ENCODE assay signal across 16 cellular contexts in genomic region chr2:70474266-70474848, GRCh38.
A peak's percentile ranks its signal among the peaks of the same experiment; 100 is the strongest.
DNase-seq lines count a peak whose midpoint lies in the region; ATAC-seq, FAIRE-seq and TF ChIP-seq lines count a peak whose summit lies in the region.
"Had no signal": no experiment of that assay in that cellular context is flagged by ENCODE, and none has a peak within 500 bp of the region (broad histone marks: within the 10 kb centered on the region; RNA-seq: fewer than 3 reads in every experiment).

No MANE protein-coding gene starts in this region.

- H3K79me2 ChIP-seq in SK-N-SH (ENCODE audit: insufficient read depth): no peaks in the 10 kb centered on the region
- H3K79me2 ChIP-seq in OCI-LY3 (ENCODE audit: low read length): no peaks in the 10 kb centered on the region

- POLR2A ChIA-PET in SK-N-SH (lab: Yijun Ruan, JAX): no interaction called here

- TF ChIP-seq EP300 in SK-N-SH (IDR thresholded peaks at IDR 0.05; ENCODE audit: borderline replicate concordance in 1 of 2, low read depth in 1 of 2, low read length in 1 of 2): peak in 1 of 2 experiments; percentile 51; a peak in 1 of 4 replicates

- TF ChIP-seq CTCF in SK-N-SH (IDR thresholded peaks at IDR 0.05): no peak
- TF ChIP-seq CTCF in OCI-LY3 (IDR thresholded peaks at IDR 0.05; ENCODE audit: low read depth, low read length): no peak
- TF ChIP-seq CTCF in glutamatergic neuron (IDR thresholded peaks at IDR 0.05; ENCODE audit: partially characterized antibody, unreplicated experiment): no peak
- no peak for TF ChIP-seq CTCF in type B pancreatic cell (conservative IDR thresholded peaks at IDR 0.05)

- H3K9me2 ChIP-seq in SK-N-SH: no peaks in the 10 kb centered on the region

- no peak for TF ChIP-seq POLR2A in GM12892 (IDR thresholded peaks at IDR 0.05; ENCODE audit: low read depth, low read length)

- peaks cover 56% of the 10 kb centered on the region for H3K4me1 Mint-ChIP-seq in glutamatergic neuron (ENCODE audit: low read depth, unreplicated experiment)
- peaks cover 29% of the 10 kb centered on the region for H3K4me1 Mint-ChIP-seq in type B pancreatic cell (ENCODE audit: unreplicated experiment)

- H3K27me3 ChIP-seq in SK-N-SH (ENCODE audit: insufficient read depth) (no peaks in the 10 kb centered on the region; the same call in 1 of the 2 replicates), OCI-LY3 (ENCODE audit: low read depth, low read length) (no peaks in the 10 kb centered on the region)

- H3K36me3 Mint-ChIP-seq in glutamatergic neuron (ENCODE audit: unreplicated experiment) (no peaks in the 10 kb centered on the region), type B pancreatic cell (no peaks in the 10 kb centered on the region)

- H3K9me3 ChIP-seq in SK-N-SH: no peaks in the 10 kb centered on the region
- H3K9me3 ChIP-seq in OCI-LY3 (ENCODE audit: insufficient read depth, low read length): no peaks in the 10 kb centered on the region

- H3K36me3 ChIP-seq in SK-N-SH (replicated peaks in 1 of 2; ENCODE audit: control insufficient read depth in 1 of 2, insufficient read depth in 2 of 2, low read length in 1 of 2) (no peaks in the 10 kb centered on the region), OCI-LY3 (replicated peaks; ENCODE audit: low read depth, low read length) (no peaks in the 10 kb centered on the region)

- H3K27ac ChIP-seq in SK-N-SH (ENCODE audit: low read depth in 2 of 2, low read length in 1 of 2): no peak overlapping the region
- H3K27ac ChIP-seq in OCI-LY3 (ENCODE audit: low read length): no peak overlapping the region
- H3K27ac ChIP-seq: KMS-11 had no signal

- WGBS in SK-N-SH (ENCODE audit: low lambda C conversion rate): 3% methylated on average over 1 of the region's 1 CpG

- ATAC-seq in SK-N-SH treated with all-trans-retinoic acid at 6 μM for 48 hours (no peak), esophagus mucosa (no peak)

- no peak overlapping the region for H3K9ac ChIP-seq in SK-N-SH
- H3K9ac ChIP-seq in OCI-LY3 (ENCODE audit: low read length): no peak overlapping the region
- H3K9ac ChIP-seq: KMS-11 had no signal

- no peak overlapping the region for H3K4me2 ChIP-seq in SK-N-SH
- H3K4me2 ChIP-seq in OCI-LY3 (ENCODE audit: low read length): peak overlapping the region; percentile 59
- H3K4me2 ChIP-seq: KMS-11 had no signal

- H3K4me3 ChIP-seq in SK-N-SH (ENCODE audit: low read depth in 2 of 2, low read length in 1 of 2): no peak overlapping the region
- H3K4me3 ChIP-seq in OCI-LY3 (ENCODE audit: low read length): no peak overlapping the region

- H3K27me3 Mint-ChIP-seq in glutamatergic neuron (ENCODE audit: unreplicated experiment): peaks cover 4% of the 10 kb centered on the region
- H3K27me3 Mint-ChIP-seq in type B pancreatic cell: peaks cover 6% of the 10 kb centered on the region
- H3K27me3 Mint-ChIP-seq: CD4-positive, alpha-beta T cell had no signal

- CTCF ChIA-PET in SK-N-SH (lab: Yijun Ruan, JAX): interaction anchor here (1.1 kb wide), 1 partner anchor 13 kb away, joined by 3 read pairs; no protein-coding TSS in a partner anchor

- H3K4me3 Mint-ChIP-seq in glutamatergic neuron (ENCODE audit: unreplicated experiment) (peak overlapping the region; percentile 3), type B pancreatic cell (no peak overlapping the region)
- H3K4me3 Mint-ChIP-seq: HFFc6 had no signal

- H3K27ac Mint-ChIP-seq in glutamatergic neuron (ENCODE audit: unreplicated experiment) (peak overlapping the region; percentile 80), type B pancreatic cell (peak overlapping the region; percentile 4)
- H3K27ac Mint-ChIP-seq: CD4-positive, alpha-beta T cell; HFFc6 had no signal

- H2AFZ ChIP-seq in SK-N-SH (ENCODE audit: low read depth) (no peak overlapping the region), OCI-LY3 (ENCODE audit: low read depth, low read length) (no peak overlapping the region)

- H3F3A ChIP-seq in SK-N-SH (replicated peaks; ENCODE audit: insufficient read depth): no peaks in the 10 kb centered on the region

- H3K9me3 Mint-ChIP-seq in glutamatergic neuron (ENCODE audit: unreplicated experiment) (peaks cover 1% of the 10 kb centered on the region), type B pancreatic cell (no peaks in the 10 kb centered on the region)
- H3K9me3 Mint-ChIP-seq: CD4-positive, alpha-beta T cell; HFFc6 had no signal

- no peak for TF ChIP-seq RAD21 in SK-N-SH (IDR thresholded peaks at IDR 0.05; ENCODE audit: low read length)

- H3K4me1 ChIP-seq in SK-N-SH (ENCODE audit: control insufficient read depth in 1 of 2, insufficient read depth in 2 of 2, low read depth in 1 of 2, low read length in 1 of 2) (peaks cover 0 to 16% of the 10 kb centered on the region in 2 experiments; a peak in 2 of 4 replicates), OCI-LY3 (ENCODE audit: low read length) (peaks cover 49% of the 10 kb centered on the region)

- DNase-seq in SK-N-SH (peak; percentile 38), glutamatergic neuron (no peak), type B pancreatic cell (ENCODE audit: extremely low spot score, unreplicated experiment) (no peak), NCI-H187 treated with DMSO at 0.1 percent for 48 hours (lab: John Stamatoyannopoulos, UW) (no peak), GM12892 (ENCODE audit: insufficient read length) (no peak)
- DNase-seq: CD4-positive, alpha-beta T cell; DMS53; HFFc6; NCI-H1092 treated with DMSO at 0.1 percent for 48 hours; NK-92 treated with Interleukin-12 subunit alpha and Interleukin-12 subunit beta, amount 100 ng/mL, for 24 hours had no signal

- FAIRE-seq in GM12892 (lab: Jason Lieb, UNC): no peak
- FAIRE-seq: A204.1, H54 had no signal

- no peaks in the 10 kb centered on the region for H4K20me1 ChIP-seq in SK-N-SH (ENCODE audit: insufficient read depth)
- no peaks in the 10 kb centered on the region for H4K20me1 ChIP-seq in OCI-LY3 (ENCODE audit: insufficient read depth, low read length)

TF ChIP-seq in SK-N-SH, 30 proteins besides CTCF, POLR2A, EP300 and RAD21:
- TF ChIP-seq NRF1 (IDR thresholded peaks at IDR 0.05; ENCODE audit: low read depth, low read length) (no peak), GATA2 (CRISPR knock-in tag; IDR thresholded peaks at IDR 0.05) (peak; percentile 70), RCOR1 (IDR thresholded peaks at IDR 0.05; ENCODE audit: low read length) (0 out of 2 replicates have a peak, but pooled peaks have one; percentile 29), REST (IDR thresholded peaks at IDR 0.05; ENCODE audit: low read depth, low read length) (no peak)

TF ChIP-seq in SK-N-SH treated with all-trans-retinoic acid at 6 μM for 48 hours, 23 proteins besides CTCF, POLR2A, EP300 and RAD21:
- TF ChIP-seq ISL1 (CRISPR knock-in tag; IDR thresholded peaks at IDR 0.05): no peak
- no peak for TF ChIP-seq TOX (CRISPR knock-in tag; IDR thresholded peaks at IDR 0.05; ENCODE audit: borderline replicate concordance)
- no peak for TF ChIP-seq BACH2 (CRISPR knock-in tag; IDR thresholded peaks at IDR 0.05; ENCODE audit: borderline replicate concordance)
- no peak for TF ChIP-seq POU6F1 (CRISPR knock-in tag; IDR thresholded peaks at IDR 0.05; ENCODE audit: borderline replicate concordance, low read depth)
- no peak for TF ChIP-seq OSR1 (CRISPR knock-in tag; IDR thresholded peaks at IDR 0.05)
- TF ChIP-seq SNAI2 (CRISPR knock-in tag; IDR thresholded peaks at IDR 0.05): no peak
- TF ChIP-seq ZC3H10 (CRISPR knock-in tag; IDR thresholded peaks at IDR 0.05): no peak
- no peak for TF ChIP-seq TCF4 (CRISPR knock-in tag; IDR thresholded peaks at IDR 0.05; ENCODE audit: borderline replicate concordance)
- TF ChIP-seq ZFP3 (CRISPR knock-in tag; IDR thresholded peaks at IDR 0.05): no peak
